Comparison of ENCODE assay signal across 26 cellular contexts in the genomic region with DNA sequence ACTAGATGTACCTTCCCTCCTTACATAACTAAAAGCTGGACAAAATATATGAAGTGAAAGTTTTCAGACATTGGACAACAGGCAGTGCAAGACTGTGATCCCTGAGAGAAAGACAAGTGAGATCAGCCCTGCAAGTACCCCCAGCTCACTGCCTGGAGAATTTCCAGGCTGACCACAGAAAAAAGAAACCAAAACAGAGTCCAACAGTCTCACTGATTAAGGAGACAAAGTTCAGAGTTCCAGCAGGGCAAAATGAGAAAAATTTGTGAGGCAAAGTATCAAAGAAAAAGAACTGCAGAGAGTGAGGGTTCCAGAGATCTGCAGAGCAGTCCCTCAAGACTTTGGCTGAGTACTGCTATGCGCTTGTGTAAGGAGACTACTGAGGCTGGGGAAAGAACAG. TPM values are rescaled to one million over a fixed set of nuclear protein-coding genes. Genes with fewer than 3 reads are reported as not detected.
"Had no signal": no experiment of that assay in that cellular context is flagged by ENCODE, and none has a peak within 500 bp of the region (broad histone marks: within the 10 kb centered on the region; RNA-seq: fewer than 3 reads in every experiment).

No MANE protein-coding gene starts in this region.

- H3K4me3 Mint-ChIP-seq: activated CD8-positive, alpha-beta T cell treated with anti-CD3 and anti-CD28 coated beads for 36 hours; activated naive CD8-positive, alpha-beta T cell; activated T-helper 1 cell treated with anti-CD3 and anti-CD28 coated beads, Interleukin-12 subunit alpha, Interleukin-12 subunit beta, Interleukin-2, Interleukin-4 antibody, amounts not matched to agents 30 ng/mL and 10 ng/mL and 1 ng/mL, durations not matched to agents 14 hours and 24 hours and 36 hours; brain; naive thymus-derived CD4-positive, alpha-beta T cell; T-helper 17 cell had no signal

- DNase-seq: activated CD4-positive, alpha-beta T cell treated with anti-CD3 and anti-CD28 coated beads for 48 hours; activated CD8-positive, alpha-beta T cell treated with anti-CD3 and anti-CD28 coated beads for 36 hours; activated gamma-delta T cell treated with Interleukin-2 at 50 U/mL for 16 hours; caudate nucleus; foreskin fibroblast; hippocampal formation; left cardiac atrium; lower lobe of right lung; mesendoderm; naive thymus-derived CD4-positive, alpha-beta T cell; retina; spleen; stimulated activated CD4-positive, alpha-beta T cell treated with anti-CD3 and anti-CD28 coated beads, Interleukin-4, amount 100 ng/mL, for 1 hour; stimulated activated naive CD4-positive, alpha-beta T cell; SW 1271; T-helper 17 cell; testis; uterus had no signal

- FAIRE-seq: colon, islet of Langerhans had no signal

- H3K9me3 ChIP-seq: testis had no signal

- H3K4me1 Mint-ChIP-seq: brain had no signal

- H3K4me1 ChIP-seq: lower lobe of right lung, spleen, testis, uterus had no signal

- H3K27me3 ChIP-seq: testis, uterus had no signal

- H3K27ac ChIP-seq: lower lobe of right lung, spleen, testis, uterus had no signal

- H3K27me3 Mint-ChIP-seq: activated CD8-positive, alpha-beta T cell treated with anti-CD3 and anti-CD28 coated beads for 36 hours; activated naive CD8-positive, alpha-beta T cell; T-helper 17 cell had no signal

- H3K27ac Mint-ChIP-seq: activated CD8-positive, alpha-beta T cell treated with anti-CD3 and anti-CD28 coated beads for 36 hours; activated naive CD8-positive, alpha-beta T cell; activated T-helper 1 cell treated with anti-CD3 and anti-CD28 coated beads, Interleukin-12 subunit alpha, Interleukin-12 subunit beta, Interleukin-2, Interleukin-4 antibody, amounts not matched to agents 30 ng/mL and 10 ng/mL and 1 ng/mL, durations not matched to agents 14 hours and 24 hours and 36 hours; naive thymus-derived CD4-positive, alpha-beta T cell; T-helper 17 cell had no signal

- ATAC-seq: activated CD8-positive, alpha-beta T cell treated with anti-CD3 and anti-CD28 coated beads for 36 hours; left cardiac atrium; lower lobe of right lung; naive thymus-derived CD4-positive, alpha-beta T cell; T-helper 17 cell had no signal

- H3K4me3 ChIP-seq: lower lobe of right lung, spleen, testis, uterus had no signal

- H3K36me3 ChIP-seq: lower lobe of right lung, spleen, uterus had no signal

- H3K36me3 Mint-ChIP-seq: brain had no signal

RNA-seq across cellular contexts. Expression of gene TMEM45B, which starts 47.3 kb away (rescaled TPM):
- total RNA-seq: fibroblast of lung, left cardiac atrium, osteoblast, posterior vena cava had no signal
- polyA plus RNA-seq: fibroblast of lung had no signal
